Comparison of ENCODE assay signal across 1 cellular context in the genomic region with DNA sequence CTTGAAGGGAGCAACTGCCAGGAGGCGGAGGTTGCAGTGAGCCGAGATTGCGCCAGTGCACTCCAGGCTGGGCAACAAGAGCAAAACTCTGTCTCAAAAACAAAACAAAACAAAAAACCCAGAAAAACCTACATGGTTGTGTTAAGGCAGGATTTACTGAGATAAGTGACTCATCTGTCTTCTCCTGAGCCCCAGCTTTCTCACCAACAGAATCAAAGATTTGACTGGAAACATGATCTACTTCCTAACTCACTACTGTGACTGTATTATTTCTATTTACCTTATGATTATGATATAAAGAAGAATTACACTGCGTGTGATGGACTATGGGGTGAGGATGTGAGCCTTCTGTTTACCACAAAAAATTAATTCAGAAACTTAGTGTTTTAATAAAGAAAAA.
TF ChIP-seq lines count a peak whose summit lies in the region.

No MANE protein-coding gene starts in this region.

TF ChIP-seq in H1, 55 proteins besides CTCF, POLR2A, EP300 and RAD21:
- no peak for TF ChIP-seq KDM1A (IDR thresholded peaks at IDR 0.05; ENCODE audit: borderline replicate concordance, low read length)
- TF ChIP-seq, protein P1, sequence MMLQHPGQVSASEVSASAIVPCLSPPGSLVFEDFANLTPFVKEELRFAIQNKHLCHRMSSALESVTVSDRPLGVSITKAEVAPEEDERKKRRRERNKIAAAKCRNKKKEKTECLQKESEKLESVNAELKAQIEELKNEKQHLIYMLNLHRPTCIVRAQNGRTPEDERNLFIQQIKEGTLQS (IDR thresholded peaks at IDR 0.05; ENCODE audit: insufficient read depth, low read depth, low read length): no peak
- TF ChIP-seq SAP30 (IDR thresholded peaks at IDR 0.05; ENCODE audit: insufficient read depth, insufficient replicate concordance, low read length): no peak
- TF ChIP-seq PHF8 (conservative IDR thresholded peaks at IDR 0.05; ENCODE audit: low read depth, low read length): no peak
- TF ChIP-seq, protein P2, sequence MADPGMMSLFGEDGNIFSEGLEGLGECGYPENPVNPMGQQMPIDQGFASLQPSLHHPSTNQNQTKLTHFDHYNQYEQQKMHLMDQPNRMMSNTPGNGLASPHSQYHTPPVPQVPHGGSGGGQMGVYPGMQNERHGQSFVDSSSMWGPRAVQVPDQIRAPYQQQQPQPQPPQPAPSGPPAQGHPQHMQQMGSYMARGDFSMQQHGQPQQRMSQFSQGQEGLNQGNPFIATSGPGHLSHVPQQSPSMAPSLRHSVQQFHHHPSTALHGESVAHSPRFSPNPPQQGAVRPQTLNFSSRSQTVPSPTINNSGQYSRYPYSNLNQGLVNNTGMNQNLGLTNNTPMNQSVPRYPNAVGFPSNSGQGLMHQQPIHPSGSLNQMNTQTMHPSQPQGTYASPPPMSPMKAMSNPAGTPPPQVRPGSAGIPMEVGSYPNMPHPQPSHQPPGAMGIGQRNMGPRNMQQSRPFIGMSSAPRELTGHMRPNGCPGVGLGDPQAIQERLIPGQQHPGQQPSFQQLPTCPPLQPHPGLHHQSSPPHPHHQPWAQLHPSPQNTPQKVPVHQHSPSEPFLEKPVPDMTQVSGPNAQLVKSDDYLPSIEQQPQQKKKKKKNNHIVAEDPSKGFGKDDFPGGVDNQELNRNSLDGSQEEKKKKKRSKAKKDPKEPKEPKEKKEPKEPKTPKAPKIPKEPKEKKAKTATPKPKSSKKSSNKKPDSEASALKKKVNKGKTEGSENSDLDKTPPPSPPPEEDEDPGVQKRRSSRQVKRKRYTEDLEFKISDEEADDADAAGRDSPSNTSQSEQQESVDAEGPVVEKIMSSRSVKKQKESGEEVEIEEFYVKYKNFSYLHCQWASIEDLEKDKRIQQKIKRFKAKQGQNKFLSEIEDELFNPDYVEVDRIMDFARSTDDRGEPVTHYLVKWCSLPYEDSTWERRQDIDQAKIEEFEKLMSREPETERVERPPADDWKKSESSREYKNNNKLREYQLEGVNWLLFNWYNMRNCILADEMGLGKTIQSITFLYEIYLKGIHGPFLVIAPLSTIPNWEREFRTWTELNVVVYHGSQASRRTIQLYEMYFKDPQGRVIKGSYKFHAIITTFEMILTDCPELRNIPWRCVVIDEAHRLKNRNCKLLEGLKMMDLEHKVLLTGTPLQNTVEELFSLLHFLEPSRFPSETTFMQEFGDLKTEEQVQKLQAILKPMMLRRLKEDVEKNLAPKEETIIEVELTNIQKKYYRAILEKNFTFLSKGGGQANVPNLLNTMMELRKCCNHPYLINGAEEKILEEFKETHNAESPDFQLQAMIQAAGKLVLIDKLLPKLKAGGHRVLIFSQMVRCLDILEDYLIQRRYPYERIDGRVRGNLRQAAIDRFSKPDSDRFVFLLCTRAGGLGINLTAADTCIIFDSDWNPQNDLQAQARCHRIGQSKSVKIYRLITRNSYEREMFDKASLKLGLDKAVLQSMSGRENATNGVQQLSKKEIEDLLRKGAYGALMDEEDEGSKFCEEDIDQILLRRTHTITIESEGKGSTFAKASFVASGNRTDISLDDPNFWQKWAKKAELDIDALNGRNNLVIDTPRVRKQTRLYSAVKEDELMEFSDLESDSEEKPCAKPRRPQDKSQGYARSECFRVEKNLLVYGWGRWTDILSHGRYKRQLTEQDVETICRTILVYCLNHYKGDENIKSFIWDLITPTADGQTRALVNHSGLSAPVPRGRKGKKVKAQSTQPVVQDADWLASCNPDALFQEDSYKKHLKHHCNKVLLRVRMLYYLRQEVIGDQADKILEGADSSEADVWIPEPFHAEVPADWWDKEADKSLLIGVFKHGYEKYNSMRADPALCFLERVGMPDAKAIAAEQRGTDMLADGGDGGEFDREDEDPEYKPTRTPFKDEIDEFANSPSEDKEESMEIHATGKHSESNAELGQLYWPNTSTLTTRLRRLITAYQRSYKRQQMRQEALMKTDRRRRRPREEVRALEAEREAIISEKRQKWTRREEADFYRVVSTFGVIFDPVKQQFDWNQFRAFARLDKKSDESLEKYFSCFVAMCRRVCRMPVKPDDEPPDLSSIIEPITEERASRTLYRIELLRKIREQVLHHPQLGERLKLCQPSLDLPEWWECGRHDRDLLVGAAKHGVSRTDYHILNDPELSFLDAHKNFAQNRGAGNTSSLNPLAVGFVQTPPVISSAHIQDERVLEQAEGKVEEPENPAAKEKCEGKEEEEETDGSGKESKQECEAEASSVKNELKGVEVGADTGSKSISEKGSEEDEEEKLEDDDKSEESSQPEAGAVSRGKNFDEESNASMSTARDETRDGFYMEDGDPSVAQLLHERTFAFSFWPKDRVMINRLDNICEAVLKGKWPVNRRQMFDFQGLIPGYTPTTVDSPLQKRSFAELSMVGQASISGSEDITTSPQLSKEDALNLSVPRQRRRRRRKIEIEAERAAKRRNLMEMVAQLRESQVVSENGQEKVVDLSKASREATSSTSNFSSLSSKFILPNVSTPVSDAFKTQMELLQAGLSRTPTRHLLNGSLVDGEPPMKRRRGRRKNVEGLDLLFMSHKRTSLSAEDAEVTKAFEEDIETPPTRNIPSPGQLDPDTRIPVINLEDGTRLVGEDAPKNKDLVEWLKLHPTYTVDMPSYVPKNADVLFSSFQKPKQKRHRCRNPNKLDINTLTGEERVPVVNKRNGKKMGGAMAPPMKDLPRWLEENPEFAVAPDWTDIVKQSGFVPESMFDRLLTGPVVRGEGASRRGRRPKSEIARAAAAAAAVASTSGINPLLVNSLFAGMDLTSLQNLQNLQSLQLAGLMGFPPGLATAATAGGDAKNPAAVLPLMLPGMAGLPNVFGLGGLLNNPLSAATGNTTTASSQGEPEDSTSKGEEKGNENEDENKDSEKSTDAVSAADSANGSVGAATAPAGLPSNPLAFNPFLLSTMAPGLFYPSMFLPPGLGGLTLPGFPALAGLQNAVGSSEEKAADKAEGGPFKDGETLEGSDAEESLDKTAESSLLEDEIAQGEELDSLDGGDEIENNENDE (IDR thresholded peaks at IDR 0.05; ENCODE audit: insufficient replicate concordance, low read length): no peak
- TF ChIP-seq NANOG (IDR thresholded peaks at IDR 0.05; ENCODE audit: insufficient read depth, low read depth, low read length, poor library complexity, severe bottlenecking): no peak
- no peak for TF ChIP-seq CEBPB (IDR thresholded peaks at IDR 0.05; ENCODE audit: low read depth, low read length)
- TF ChIP-seq, protein P3, sequence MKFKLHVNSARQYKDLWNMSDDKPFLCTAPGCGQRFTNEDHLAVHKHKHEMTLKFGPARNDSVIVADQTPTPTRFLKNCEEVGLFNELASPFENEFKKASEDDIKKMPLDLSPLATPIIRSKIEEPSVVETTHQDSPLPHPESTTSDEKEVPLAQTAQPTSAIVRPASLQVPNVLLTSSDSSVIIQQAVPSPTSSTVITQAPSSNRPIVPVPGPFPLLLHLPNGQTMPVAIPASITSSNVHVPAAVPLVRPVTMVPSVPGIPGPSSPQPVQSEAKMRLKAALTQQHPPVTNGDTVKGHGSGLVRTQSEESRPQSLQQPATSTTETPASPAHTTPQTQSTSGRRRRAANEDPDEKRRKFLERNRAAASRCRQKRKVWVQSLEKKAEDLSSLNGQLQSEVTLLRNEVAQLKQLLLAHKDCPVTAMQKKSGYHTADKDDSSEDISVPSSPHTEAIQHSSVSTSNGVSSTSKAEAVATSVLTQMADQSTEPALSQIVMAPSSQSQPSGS (IDR thresholded peaks at IDR 0.05; ENCODE audit: low read length): no peak
- TF ChIP-seq TAF7 (optimal IDR thresholded peaks at IDR 0.05; ENCODE audit: borderline replicate concordance, low read depth, low read length): no peak
- TF ChIP-seq YY1 (IDR thresholded peaks at IDR 0.05; ENCODE audit: low read depth, low read length): no peak
- TF ChIP-seq TAF1 (IDR thresholded peaks at IDR 0.05; ENCODE audit: low read depth, low read length): no peak
- TF ChIP-seq HDAC6 (IDR thresholded peaks at IDR 0.05; ENCODE audit: low read depth, low read length): no peak
- TF ChIP-seq TBP (IDR thresholded peaks at IDR 0.05; ENCODE audit: low read depth, low read length): no peak
- TF ChIP-seq SIRT6 (IDR thresholded peaks at IDR 0.05; ENCODE audit: low read length): no peak
- TF ChIP-seq SP2 (IDR thresholded peaks at IDR 0.05; ENCODE audit: low read length): no peak
- TF ChIP-seq SP1 (IDR thresholded peaks at IDR 0.05; ENCODE audit: low read depth, low read length): no peak
- TF ChIP-seq POU5F1 (IDR thresholded peaks at IDR 0.05; ENCODE audit: low read depth, low read length): no peak
- TF ChIP-seq HDAC2 (IDR thresholded peaks at IDR 0.05; ENCODE audit: borderline replicate concordance in 1 of 2, low read depth in 2 of 2, low read length in 2 of 2): no peak
- TF ChIP-seq ZNF274 (IDR thresholded peaks at IDR 0.05; ENCODE audit: borderline replicate concordance, extremely low read depth, low read length): no peak
- TF ChIP-seq BRCA1 (IDR thresholded peaks at IDR 0.05; ENCODE audit: low read depth, low read length): no peak
